In genomic region chr3:161104561-161105551, GRCh38 we compare ENCODE assay signal across 1 cellular context.
A peak's percentile ranks its signal among the peaks of the same experiment; 100 is the strongest.
TF ChIP-seq lines count a peak whose summit lies in the region.

A gene with protein sequence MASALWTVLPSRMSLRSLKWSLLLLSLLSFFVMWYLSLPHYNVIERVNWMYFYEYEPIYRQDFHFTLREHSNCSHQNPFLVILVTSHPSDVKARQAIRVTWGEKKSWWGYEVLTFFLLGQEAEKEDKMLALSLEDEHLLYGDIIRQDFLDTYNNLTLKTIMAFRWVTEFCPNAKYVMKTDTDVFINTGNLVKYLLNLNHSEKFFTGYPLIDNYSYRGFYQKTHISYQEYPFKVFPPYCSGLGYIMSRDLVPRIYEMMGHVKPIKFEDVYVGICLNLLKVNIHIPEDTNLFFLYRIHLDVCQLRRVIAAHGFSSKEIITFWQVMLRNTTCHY (minus strand): TSS chr3:161105349. CDS start chr3:161086754, 18,595 bp downstream.

TF ChIP-seq in K562, 482 proteins besides CTCF, POLR2A, EP300 and RAD21 (continued from another document):
- TF ChIP-seq FOXK2 (conservative IDR thresholded peaks at IDR 0.05 in 1 of 2, IDR thresholded peaks at IDR 0.05 in 1 of 2; ENCODE audit: low read depth in 2 of 2) (no peak), HBP1 (CRISPR knock-in tag; IDR thresholded peaks at IDR 0.05) (no peak), RBM39 (optimal IDR thresholded peaks at IDR 0.05; ENCODE audit: low read depth, low read length) (no peak), SIX5 (IDR thresholded peaks at IDR 0.05; ENCODE audit: borderline replicate concordance in 1 of 2, insufficient read depth in 1 of 2, low read depth in 1 of 2, low read length in 2 of 2) (no peak), E2F6 (IDR thresholded peaks at IDR 0.05; ENCODE audit: borderline replicate concordance in 1 of 2, extremely low read depth in 1 of 2, insufficient read depth in 1 of 2, insufficient read length in 1 of 2, low read depth in 1 of 2, low read length in 1 of 2, poor library complexity in 1 of 2, severe bottlenecking in 1 of 2) (peak in 1 of 2 experiments; percentile 77), RFX5 (IDR thresholded peaks at IDR 0.05; ENCODE audit: low read depth, low read length) (no peak), L3MBTL2 (IDR thresholded peaks at IDR 0.05) (peak; percentile 58; the same call in 1 of the 2 replicates), ZBTB34 (CRISPR knock-in tag; IDR thresholded peaks at IDR 0.05) (no peak), CCNT2 (IDR thresholded peaks at IDR 0.05; ENCODE audit: borderline replicate concordance, extremely low read depth, insufficient read length, low read depth, low read length) (no peak), ZNF445 (CRISPR knock-in tag; IDR thresholded peaks at IDR 0.05; ENCODE audit: low read depth) (no peak), MGA (IDR thresholded peaks at IDR 0.05) (0 out of 2 replicates have a peak, but pooled peaks have one; percentile 28), RBFOX2 (IDR thresholded peaks at IDR 0.05; ENCODE audit: low read depth, low read length) (peak; percentile 36), ETV1 (tag; conservative IDR thresholded peaks at IDR 0.05; ENCODE audit: low read depth) (no peak), SREBF1 (IDR thresholded peaks at IDR 0.05; ENCODE audit: borderline replicate concordance, low read depth, low read length) (no peak), PHF21A (IDR thresholded peaks at IDR 0.05; ENCODE audit: borderline replicate concordance, low read depth) (no peak), ARID2 (IDR thresholded peaks at IDR 0.05) (no peak), PCBP2 (IDR thresholded peaks at IDR 0.05; ENCODE audit: low read depth, low read length, poor library complexity, severe bottlenecking) (no peak)
- TF ChIP-seq, protein P1, sequence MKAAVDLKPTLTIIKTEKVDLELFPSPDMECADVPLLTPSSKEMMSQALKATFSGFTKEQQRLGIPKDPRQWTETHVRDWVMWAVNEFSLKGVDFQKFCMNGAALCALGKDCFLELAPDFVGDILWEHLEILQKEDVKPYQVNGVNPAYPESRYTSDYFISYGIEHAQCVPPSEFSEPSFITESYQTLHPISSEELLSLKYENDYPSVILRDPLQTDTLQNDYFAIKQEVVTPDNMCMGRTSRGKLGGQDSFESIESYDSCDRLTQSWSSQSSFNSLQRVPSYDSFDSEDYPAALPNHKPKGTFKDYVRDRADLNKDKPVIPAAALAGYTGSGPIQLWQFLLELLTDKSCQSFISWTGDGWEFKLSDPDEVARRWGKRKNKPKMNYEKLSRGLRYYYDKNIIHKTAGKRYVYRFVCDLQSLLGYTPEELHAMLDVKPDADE (conservative IDR thresholded peaks at IDR 0.05; ENCODE audit: control insufficient read depth, low read depth, low read length), result no peak
